ENCODE assay signal across 28 cellular contexts in genomic region chr4:188023682-188024081, GRCh38. TPM values are rescaled to one million over a fixed set of nuclear protein-coding genes. Genes with fewer than 3 reads are reported as not detected.
DNase-seq lines count a peak whose midpoint lies in the region; ATAC-seq and TF ChIP-seq lines count a peak whose summit lies in the region.
"Had no signal": no experiment of that assay in that cellular context is flagged by ENCODE, and none has a peak within 500 bp of the region (broad histone marks: within the 10 kb centered on the region; RNA-seq: fewer than 3 reads in every experiment).

No MANE protein-coding gene starts in this region.

- H3K36me3 ChIP-seq in breast epithelium: no peaks in the 10 kb centered on the region
- H3K36me3 ChIP-seq in iPS-15b (ENCODE audit: control insufficient read depth, insufficient read depth, low read length): no peaks in the 10 kb centered on the region
- H3K36me3 ChIP-seq: adrenal gland, brain microvascular endothelial cell, neutrophil, WERI-Rb-1 had no signal

- BruUV-seq in MCF 10A (replicated peaks; lab: Mats Ljungman, UMichigan): no TSS peak

- peaks cover 18% of the 10 kb centered on the region for H3K4me1 Mint-ChIP-seq in MCF 10A (ENCODE audit: insufficient read depth, unreplicated experiment)
- H3K4me1 Mint-ChIP-seq in stimulated activated memory B cell treated with anti-CD40 and anti-IgM and Interleukin-4, amounts not matched to agents 10 μg/mL and 1 μg/mL and 100 μg/mL, for 72 hours: no peaks in the 10 kb centered on the region
- H3K4me1 Mint-ChIP-seq: CD14-positive monocyte; stimulated activated naive B cell treated with anti-CD40 and anti-IgM and Interleukin-4, amounts not matched to agents 10 μg/mL and 1 μg/mL and 100 μg/mL, for 72 hours had no signal

- no peaks in the 10 kb centered on the region for H3K9me3 Mint-ChIP-seq in MCF 10A (ENCODE audit: unreplicated experiment)
- no peaks in the 10 kb centered on the region for H3K9me3 Mint-ChIP-seq in stimulated activated memory B cell treated with anti-CD40 and anti-IgM and Interleukin-4, amounts not matched to agents 10 μg/mL and 1 μg/mL and 100 μg/mL, for 72 hours

- no peaks in the 10 kb centered on the region for H3K36me3 Mint-ChIP-seq in MCF 10A (ENCODE audit: insufficient read depth, unreplicated experiment)
- H3K36me3 Mint-ChIP-seq in stimulated activated memory B cell treated with anti-CD40 and anti-IgM and Interleukin-4, amounts not matched to agents 10 μg/mL and 1 μg/mL and 100 μg/mL, for 72 hours: no peaks in the 10 kb centered on the region
- H3K36me3 Mint-ChIP-seq: CD14-positive monocyte; stimulated activated naive B cell treated with anti-CD40 and anti-IgM and Interleukin-4, amounts not matched to agents 10 μg/mL and 1 μg/mL and 100 μg/mL, for 72 hours had no signal

- ATAC-seq in stimulated activated memory B cell treated with anti-CD40 and anti-IgM and Interleukin-4, amounts not matched to agents 10 μg/mL and 1 μg/mL and 100 μg/mL, for 72 hours: no peak
- no peak for ATAC-seq in GM19397 (IDR thresholded peaks at IDR 0.05; ENCODE audit: unreplicated experiment)
- ATAC-seq: activated T-cell treated with anti-CD3 and anti-CD28 coated beads, Interleukin-2, amount 50 U/mL, for 72 hours; left cardiac atrium; sciatic nerve; stimulated activated naive B cell treated with anti-CD40 and anti-IgM and Interleukin-4, amounts not matched to agents 10 μg/mL and 1 μg/mL and 100 μg/mL, for 72 hours had no signal

- no peaks in the 10 kb centered on the region for H3K27me3 Mint-ChIP-seq in MCF 10A (ENCODE audit: insufficient read depth, unreplicated experiment)
- no peaks in the 10 kb centered on the region for H3K27me3 Mint-ChIP-seq in stimulated activated memory B cell treated with anti-CD40 and anti-IgM and Interleukin-4, amounts not matched to agents 10 μg/mL and 1 μg/mL and 100 μg/mL, for 72 hours
- H3K27me3 Mint-ChIP-seq: stimulated activated naive B cell treated with anti-CD40 and anti-IgM and Interleukin-4, amounts not matched to agents 10 μg/mL and 1 μg/mL and 100 μg/mL, for 72 hours had no signal

- DNase-seq in MCF 10A (ENCODE audit: unreplicated experiment): peak; percentile 89
- no peak for DNase-seq in breast epithelium (ENCODE audit: low spot score in 2 of 2)
- peak; percentile 85 for DNase-seq in RWPE1 (ENCODE audit: low spot score)
- no peak for DNase-seq in OCI-M2 (lab: John Stamatoyannopoulos, UW; ENCODE audit: unreplicated experiment)
- DNase-seq in GM10266 (ENCODE audit: extremely low spot score): no peak
- DNase-seq: activated naive CD4-positive, alpha-beta T cell treated with anti-CD3 and anti-CD28 coated beads for 36 hours; activated T-cell treated with anti-CD3 and anti-CD28 coated beads, Interleukin-2, amount 50 U/mL, for 72 hours; adrenal gland; brain microvascular endothelial cell; HCEC 1CT; head of caudate nucleus; left cardiac atrium; NCI-H146; NCI-H446; SHP77; stimulated activated CD4-positive, alpha-beta T cell treated with anti-CD3 and anti-CD28 coated beads, Interleukin-4, amount 100 ng/mL, for 24 hours; stimulated activated naive B cell treated with anti-CD40 and anti-IgM and Interleukin-4, amounts not matched to agents 10 μg/mL and 1 μg/mL and 100 μg/mL, for 72 hours; T-helper 9 cell; WERI-Rb-1 had no signal

- intact Hi-C loops in MCF 10A (cut with micrococcal nuclease) (loop anchor here (1.0 to 10.0 kb wide), 5 partner anchors 84 to 1296 kb away; partner anchors contain the start of gene TRIML2), breast epithelium (cut with DNase I; ENCODE audit: low total_unique reads) (no loop called here)

- H3K27ac ChIP-seq in breast epithelium (no peak overlapping the region), RWPE1 (peak overlapping the region; percentile 86)
- H3K27ac ChIP-seq: 22Rv1, adrenal gland, brain microvascular endothelial cell, KMS-11, neutrophil, WERI-Rb-1 had no signal

- H3K4me3 Mint-ChIP-seq in MCF 10A (ENCODE audit: unreplicated experiment): peak overlapping the region; percentile 4
- H3K4me3 Mint-ChIP-seq in stimulated activated memory B cell treated with anti-CD40 and anti-IgM and Interleukin-4, amounts not matched to agents 10 μg/mL and 1 μg/mL and 100 μg/mL, for 72 hours: no peak overlapping the region
- H3K4me3 Mint-ChIP-seq: activated naive CD4-positive, alpha-beta T cell treated with anti-CD3 and anti-CD28 coated beads for 36 hours; activated T-cell treated with anti-CD3 and anti-CD28 coated beads, Interleukin-2, amount 50 U/mL, for 72 hours; CD14-positive monocyte; stimulated activated naive B cell treated with anti-CD40 and anti-IgM and Interleukin-4, amounts not matched to agents 10 μg/mL and 1 μg/mL and 100 μg/mL, for 72 hours had no signal

- H3K27ac Mint-ChIP-seq in MCF 10A (ENCODE audit: low read depth, unreplicated experiment): peak overlapping the region; percentile 78
- no peak overlapping the region for H3K27ac Mint-ChIP-seq in stimulated activated memory B cell treated with anti-CD40 and anti-IgM and Interleukin-4, amounts not matched to agents 10 μg/mL and 1 μg/mL and 100 μg/mL, for 72 hours
- H3K27ac Mint-ChIP-seq: activated naive CD4-positive, alpha-beta T cell treated with anti-CD3 and anti-CD28 coated beads for 36 hours; activated T-cell treated with anti-CD3 and anti-CD28 coated beads, Interleukin-2, amount 50 U/mL, for 72 hours; CD14-positive monocyte; stimulated activated naive B cell treated with anti-CD40 and anti-IgM and Interleukin-4, amounts not matched to agents 10 μg/mL and 1 μg/mL and 100 μg/mL, for 72 hours had no signal

- no peak overlapping the region for H3K9ac ChIP-seq in iPS-15b (ENCODE audit: low read depth, low read length)
- H3K9ac ChIP-seq: KMS-11 had no signal

- POLR2A ChIA-PET in MCF 10A (lab: Yijun Ruan, JAX): interaction anchor here (0.7 to 1.6 kb wide), 3 partner anchors 13 to 155 kb away, joined by 3 to 4 read pairs (median 3); no protein-coding TSS in a partner anchor
- POLR2A ChIA-PET in RWPE1 (lab: Yijun Ruan, JAX; ENCODE audit: low non-redundant PET): interaction anchor here (0.7 kb wide), 1 partner anchor 20 kb away, joined by 3 read pairs; no protein-coding TSS in a partner anchor

- H3K4me3 ChIP-seq in breast epithelium (no peak overlapping the region), iPS-15b (ENCODE audit: low read depth, low read length) (peak overlapping the region; percentile 13)
- H3K4me3 ChIP-seq: adrenal gland had no signal

- H3K4me1 ChIP-seq in breast epithelium: no peaks in the 10 kb centered on the region
- peaks cover 8% of the 10 kb centered on the region for H3K4me1 ChIP-seq in iPS-15b (ENCODE audit: control insufficient read depth, insufficient read depth, low read length)
- H3K4me1 ChIP-seq: adrenal gland had no signal

- no peaks in the 10 kb centered on the region for H3K9me3 ChIP-seq in breast epithelium
- no peaks in the 10 kb centered on the region for H3K9me3 ChIP-seq in iPS-15b (ENCODE audit: control insufficient read depth, insufficient read depth, low read length)
- H3K9me3 ChIP-seq: adrenal gland, neutrophil had no signal

- no peak for TF ChIP-seq POLR2A in breast epithelium (IDR thresholded peaks at IDR 0.05)

- H3K27me3 ChIP-seq in breast epithelium: no peaks in the 10 kb centered on the region
- H3K27me3 ChIP-seq in iPS-15b (ENCODE audit: control insufficient read depth, insufficient read depth, low read length): no peaks in the 10 kb centered on the region
- H3K27me3 ChIP-seq: adrenal gland, brain microvascular endothelial cell, neutrophil had no signal

- TF ChIP-seq CTCF in MCF 10A (IDR thresholded peaks at IDR 0.05; ENCODE audit: unreplicated experiment) (no peak), breast epithelium (IDR thresholded peaks at IDR 0.05) (no peak), RWPE1 (conservative IDR thresholded peaks at IDR 0.05; ENCODE audit: low read depth) (no peak), GM10266 (IDR thresholded peaks at IDR 0.05; ENCODE audit: control insufficient read depth, insufficient read depth, low read depth, missing control alignments) (no peak)

- CTCF ChIA-PET in MCF 10A (lab: Yijun Ruan, JAX): interaction anchor here (0.6 to 1.1 kb wide), 3 partner anchors 87 to 979 kb away, joined by 3 to 4 read pairs (median 3); no protein-coding TSS in a partner anchor
- CTCF ChIA-PET in RWPE1 (lab: Yijun Ruan, JAX): interaction anchor here (0.6 to 1.0 kb wide), 2 partner anchors 29 to 31 kb away, joined by 3 to 11 read pairs; no protein-coding TSS in a partner anchor

RNA-seq across cellular contexts. Expression of gene ZFP42, which starts 28.1 kb away (rescaled TPM):
- total RNA-seq in MCF 10A (2022) (not detected in 2 replicates), breast epithelium (not detected)
- total RNA-seq: activated naive CD4-positive, alpha-beta T cell treated with anti-CD3 and anti-CD28 coated beads for 36 hours; activated T-cell treated with anti-CD3 and anti-CD28 coated beads, Interleukin-2, amount 50 U/mL, for 72 hours; left cardiac atrium; posterior vena cava; sciatic nerve had no signal

Comparison
In these comparisons a context has a peak if more than half of its experiments do, and no peak if none do; other contexts are left out.
1. DNase-seq: peak in MCF 10A (single experiment) and RWPE1 (single experiment); none in breast epithelium (0 of 2), OCI-M2 (single experiment) and GM10266 (single experiment).